8 cellular contexts compared by ENCODE assay signal in the genomic region with DNA sequence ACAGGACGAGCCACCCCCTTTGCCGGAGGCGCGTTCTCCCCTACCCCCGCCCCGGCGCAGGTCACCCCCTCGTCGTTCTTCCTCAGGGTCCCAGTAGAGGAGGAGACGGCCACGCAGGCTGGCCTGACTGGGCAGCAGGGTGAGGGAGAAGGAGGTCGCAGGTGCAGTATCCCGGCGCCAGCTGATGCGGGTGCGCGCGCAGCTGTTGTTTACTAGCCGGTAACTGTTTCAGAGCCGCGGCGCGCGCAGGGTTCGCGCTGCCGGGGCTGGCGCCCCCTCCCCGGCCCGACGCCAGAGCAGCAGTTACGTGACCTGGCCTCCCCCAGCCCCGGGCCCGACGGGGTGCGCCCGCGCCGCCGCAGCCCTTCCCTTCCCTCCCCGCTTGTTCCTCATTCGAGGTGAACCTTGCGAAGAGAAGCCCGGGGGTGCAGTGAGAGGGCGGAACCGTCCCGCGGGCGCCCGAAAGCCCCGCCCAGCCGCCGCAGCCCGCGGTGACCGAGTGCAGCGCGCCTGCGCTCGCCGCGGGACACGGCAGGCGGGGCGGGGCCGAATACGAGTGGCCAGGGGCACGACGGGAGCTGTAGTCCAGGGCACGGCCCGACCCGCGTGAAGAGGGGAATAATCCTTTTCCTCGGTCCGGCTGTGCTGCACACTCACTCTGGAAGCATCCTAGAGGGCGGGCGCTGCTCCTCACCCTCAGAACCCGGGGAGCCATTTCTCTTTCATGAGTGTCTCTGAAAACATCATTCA. TPM values are rescaled to one million over a fixed set of nuclear protein-coding genes. Genes with fewer than 3 reads are reported as not detected.
A peak's percentile ranks its signal among the peaks of the same experiment; 100 is the strongest.
DNase-seq lines count a peak whose midpoint lies in the region; ATAC-seq and TF ChIP-seq lines count a peak whose summit lies in the region.

Gene SLC12A6 (minus strand): TSS at position 225 of the 750 bp plus-strand sequence. CDS start 1,101 bp downstream, outside the sequence.

- H3K27ac Mint-ChIP-seq in CD4-positive, alpha-beta T cell: peak within 1 kb of the TSS; percentile 98

- no peaks in the 10 kb centered on the region for H3K9me3 ChIP-seq in CD4-positive, alpha-beta T cell (ENCODE audit: control insufficient read depth, low read length)

- peak; percentile 79 for ATAC-seq in CD4-positive, alpha-beta T cell (ENCODE audit: poor library complexity)
- ATAC-seq in GM19452 (IDR thresholded peaks at IDR 0.05; ENCODE audit: unreplicated experiment): peak; percentile 72

- no peaks in the 10 kb centered on the region for H3K27me3 ChIP-seq in CD4-positive, alpha-beta T cell (ENCODE audit: control insufficient read depth, insufficient read depth, low read length)

- POLR2A ChIA-PET in CD4-positive, alpha-beta T cell (lab: Charles Lee): interaction anchor here (0.5 to 5.3 kb wide), 24 partner anchors 11 to 650 kb away, joined by 3 to 127 read pairs (median 4); partner anchors contain the start of genes EMC7, GOLGA8A, GOLGA8B and KATNBL1

- H3K4me1 Mint-ChIP-seq in CD4-positive, alpha-beta T cell (ENCODE audit: low read depth): peaks cover 61% of the 10 kb centered on the region

- peak within 1 kb of the TSS; percentile 96 for H3K27ac ChIP-seq in CD4-positive, alpha-beta T cell (ENCODE audit: low read depth, low read length)

- peak within 1 kb of the TSS; percentile 100 for H3K4me3 Mint-ChIP-seq in CD4-positive, alpha-beta T cell

- H3K9me3 Mint-ChIP-seq in CD4-positive, alpha-beta T cell: no peaks in the 10 kb centered on the region

- peaks cover 31% of the 10 kb centered on the region for H3K36me3 Mint-ChIP-seq in CD4-positive, alpha-beta T cell (ENCODE audit: low read depth)

- no peak for TF ChIP-seq CTCF in CD4-positive, alpha-beta T cell (IDR thresholded peaks at IDR 0.05)

- peak; percentile 80 to 93 (median 88) for DNase-seq in CD4-positive, alpha-beta T cell
- DNase-seq in HK-2 (ENCODE audit: unreplicated experiment): peak; percentile 89
- DNase-seq in NK-92 (lab: John Stamatoyannopoulos, UW; ENCODE audit: unreplicated experiment): peak; percentile 55
- peak; percentile 95 for DNase-seq in activated CD8-positive, alpha-beta memory T cell treated with anti-CD3 and anti-CD28 coated beads for 24 hours
- peak; percentile 84 for DNase-seq in effector CD4-positive, alpha-beta T cell
- DNase-seq in medulla oblongata (ENCODE audit: extremely low spot score): peak; percentile 94
- peak; percentile 79 to 88 (median 81) for DNase-seq in stimulated activated CD4-positive, alpha-beta T cell treated with anti-CD3 and anti-CD28 coated beads, TNF-alpha, amount 100 ng/mL, for 48 hours (ENCODE audit: low read depth in 3 of 3)

- intact Hi-C loops in CD4-positive, alpha-beta T cell (cut with DNase I, micrococcal nuclease): loop anchor here (2.0 to 5.0 kb wide), 3 partner anchors 19 to 235 kb away; partner anchors contain the start of genes EMC4 (in 1 of the 2), EMC7 (in 1 of the 2) and PGBD4 (in 1 of the 2)

- H3K27me3 Mint-ChIP-seq in CD4-positive, alpha-beta T cell: no peaks in the 10 kb centered on the region

- CTCF ChIA-PET in CD4-positive, alpha-beta T cell (lab: Charles Lee): interaction anchor here (1.0 to 5.5 kb wide), 4 partner anchors 10 to 45 kb away, joined by 3 to 37 read pairs (median 4); partner anchors contain the start of gene LPCAT4

RNA-seq across cellular contexts. Expression of gene SLC12A6, which starts in this region (rescaled TPM):
- 10 to 100 TPM; 58.5 to 58.7 TPM for total RNA-seq in CD4-positive, alpha-beta T cell

Comparison
In these comparisons a context has a peak if more than half of its experiments do, and no peak if none do; other contexts are left out.
1. Peak in every context shown above with its lines: DNase-seq, ATAC-seq and H3K27ac ChIP-seq.